In the genomic region with DNA sequence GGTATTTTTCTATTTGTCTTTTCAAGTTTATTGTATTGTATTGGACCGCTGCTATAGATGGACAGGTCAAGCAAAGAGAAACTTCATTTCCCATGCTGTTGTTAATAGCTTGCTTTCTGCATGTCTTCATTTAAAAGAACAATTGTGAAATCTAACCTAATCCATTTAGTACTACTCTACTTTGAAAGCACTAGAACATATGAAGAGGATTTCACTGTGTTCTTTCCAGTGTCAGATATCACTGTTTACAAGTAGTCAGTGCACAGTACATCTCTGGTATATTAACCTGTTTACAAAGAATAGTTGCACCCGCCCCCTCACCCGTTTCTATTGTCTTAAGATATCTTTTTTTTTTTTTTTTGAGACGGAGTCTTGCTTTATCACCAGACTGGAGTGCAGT, we compare ENCODE assay signal across 26 cellular contexts. TPM values are rescaled to one million over a fixed set of nuclear protein-coding genes. Genes with fewer than 3 reads are reported as not detected.
DNase-seq lines count a peak whose midpoint lies in the region; ATAC-seq, FAIRE-seq and TF ChIP-seq lines count a peak whose summit lies in the region.
"Had no signal": no experiment of that assay in that cellular context is flagged by ENCODE, and none has a peak within 500 bp of the region (broad histone marks: within the 10 kb centered on the region; RNA-seq: fewer than 3 reads in every experiment).

No MANE protein-coding gene starts in this region.

- ATAC-seq in activated CD4-positive, alpha-beta T cell treated with anti-CD3 and anti-CD28 coated beads for 36 hours, result no peak
- no peak for ATAC-seq in WTC11
- no peak for ATAC-seq in naive thymus-derived CD4-positive, alpha-beta T cell
- ATAC-seq: A549; activated CD8-positive, alpha-beta memory T cell treated with anti-CD3 and anti-CD28 coated beads, Interleukin-2, amount 10 ng/mL, durations not matched to agents 7 days and 5 days had no signal

- no peak overlapping the region for H3K4me3 Mint-ChIP-seq in activated CD4-positive, alpha-beta T cell treated with anti-CD3 and anti-CD28 coated beads for 36 hours
- H3K4me3 Mint-ChIP-seq in activated CD4-positive, alpha-beta T cell treated with anti-CD3 and anti-CD28 coated beads, Interleukin-2, amount 10 ng/mL, durations not matched to agents 24 days and 14 days, result no peak overlapping the region
- H3K4me3 Mint-ChIP-seq in WTC11, result no peak overlapping the region
- H3K4me3 Mint-ChIP-seq in naive thymus-derived CD4-positive, alpha-beta T cell, result no peak overlapping the region
- H3K4me3 Mint-ChIP-seq: activated CD8-positive, alpha-beta memory T cell treated with anti-CD3 and anti-CD28 coated beads, Interleukin-2, amount 10 ng/mL, durations not matched to agents 7 days and 5 days; activated T-helper 1 cell treated with anti-CD3 and anti-CD28 coated beads, Interleukin-12 subunit alpha, Interleukin-12 subunit beta, Interleukin-2, Interleukin-4 antibody, amounts not matched to agents 30 ng/mL and 10 ng/mL and 1 ng/mL, durations not matched to agents 14 hours and 24 hours and 36 hours; B cell; H9; type B pancreatic cell had no signal

- no peak overlapping the region for H3K27ac ChIP-seq in naive thymus-derived CD4-positive, alpha-beta T cell (ENCODE audit: low read depth, low read length)
- H3K27ac ChIP-seq: A549 had no signal

- H3K36me3 Mint-ChIP-seq in activated CD4-positive, alpha-beta T cell treated with anti-CD3 and anti-CD28 coated beads for 36 hours (ENCODE audit: low read depth), result peaks cover 5% of the 10 kb centered on the region
- H3K36me3 Mint-ChIP-seq in activated CD4-positive, alpha-beta T cell treated with anti-CD3 and anti-CD28 coated beads, Interleukin-2, amount 10 ng/mL, durations not matched to agents 24 days and 14 days (ENCODE audit: low read depth), result peaks cover 4% of the 10 kb centered on the region
- H3K36me3 Mint-ChIP-seq in WTC11, result no peaks in the 10 kb centered on the region
- H3K36me3 Mint-ChIP-seq in naive thymus-derived CD4-positive, alpha-beta T cell, result peaks cover 0 to 9% (median 3%) of the 10 kb centered on the region in 5 donors

- DNase-seq in activated CD4-positive, alpha-beta T cell treated with anti-CD3 and anti-CD28 coated beads for 36 hours, result no peak
- DNase-seq in activated CD4-positive, alpha-beta T cell treated with anti-CD3 and anti-CD28 coated beads, Interleukin-2, amount 10 ng/mL, durations not matched to agents 24 days and 14 days, result no peak
- DNase-seq in GM19239 (ENCODE audit: insufficient read length, low spot score) (no peak), WTC11 (ENCODE audit: low spot score) (no peak), NCI-H1930 (lab: John Stamatoyannopoulos, UW) (no peak), NCI-H2171 (lab: John Stamatoyannopoulos, UW) (no peak), cerebellar cortex (ENCODE audit: low spot score) (no peak)
- no peak for DNase-seq in naive thymus-derived CD4-positive, alpha-beta T cell
- DNase-seq: activated CD4-positive, alpha-beta T cell treated with anti-CD3 and anti-CD28 coated beads for 4 hours; activated CD8-positive, alpha-beta memory T cell treated with anti-CD3 and anti-CD28 coated beads, Interleukin-2, amount 10 ng/mL, durations not matched to agents 7 days and 5 days; activated naive CD4-positive, alpha-beta T cell treated with anti-CD3 and anti-CD28 coated beads, Interleukin-2, amount 50 U/mL, for 16 hours; central memory CD4-positive, alpha-beta T cell; H9; Kasumi-1; kidney glomerular epithelial cell; mammary epithelial cell; NCI-H1092; NCI-H187 treated with DMSO at 0.1 percent for 48 hours; NCI-H524 treated with DMSO at 0.1 percent for 48 hours; small intestine; stimulated activated CD4-positive, alpha-beta T cell treated with anti-CD3 and anti-CD28 coated beads, Interleukin-1b, Interleukin-23, amount 100 ng/mL, for 48 hours had no signal

- H3K27me3 Mint-ChIP-seq in activated CD4-positive, alpha-beta T cell treated with anti-CD3 and anti-CD28 coated beads for 36 hours, result no peaks in the 10 kb centered on the region
- no peaks in the 10 kb centered on the region for H3K27me3 Mint-ChIP-seq in activated CD4-positive, alpha-beta T cell treated with anti-CD3 and anti-CD28 coated beads, Interleukin-2, amount 10 ng/mL, durations not matched to agents 24 days and 14 days
- no peaks in the 10 kb centered on the region for H3K27me3 Mint-ChIP-seq in WTC11 (ENCODE audit: low read depth)
- no peaks in the 10 kb centered on the region for H3K27me3 Mint-ChIP-seq in naive thymus-derived CD4-positive, alpha-beta T cell
- H3K27me3 Mint-ChIP-seq: activated CD8-positive, alpha-beta memory T cell treated with anti-CD3 and anti-CD28 coated beads, Interleukin-2, amount 10 ng/mL, durations not matched to agents 7 days and 5 days; B cell; type B pancreatic cell had no signal

- CTCF ChIA-PET in activated CD4-positive, alpha-beta T cell treated with anti-CD3 and anti-CD28 coated beads for 36 hours (lab: Charles Lee), result no interaction called here
- CTCF ChIA-PET in WTC11 (lab: Charles Lee), result no interaction called here
- CTCF ChIA-PET in naive thymus-derived CD4-positive, alpha-beta T cell (lab: Charles Lee), result interaction anchor here (1.8 kb wide), 1 partner anchor 20 kb away, joined by 5 read pairs; no protein-coding TSS in a partner anchor

- H3K27ac Mint-ChIP-seq in activated CD4-positive, alpha-beta T cell treated with anti-CD3 and anti-CD28 coated beads for 36 hours, result peak overlapping the region; percentile 29
- no peak overlapping the region for H3K27ac Mint-ChIP-seq in activated CD4-positive, alpha-beta T cell treated with anti-CD3 and anti-CD28 coated beads, Interleukin-2, amount 10 ng/mL, durations not matched to agents 24 days and 14 days
- peak overlapping the region; percentile 60; the same call in 1 of the 2 replicates for H3K27ac Mint-ChIP-seq in WTC11
- peak overlapping the region in 5 of 9 donors; percentile 24 to 45 (median 34) for H3K27ac Mint-ChIP-seq in naive thymus-derived CD4-positive, alpha-beta T cell
- H3K27ac Mint-ChIP-seq: activated CD8-positive, alpha-beta memory T cell treated with anti-CD3 and anti-CD28 coated beads, Interleukin-2, amount 10 ng/mL, durations not matched to agents 7 days and 5 days; activated T-helper 1 cell treated with anti-CD3 and anti-CD28 coated beads, Interleukin-12 subunit alpha, Interleukin-12 subunit beta, Interleukin-2, Interleukin-4 antibody, amounts not matched to agents 30 ng/mL and 10 ng/mL and 1 ng/mL, durations not matched to agents 14 hours and 24 hours and 36 hours; type B pancreatic cell had no signal

- intact Hi-C loops in activated CD4-positive, alpha-beta T cell treated with anti-CD3 and anti-CD28 coated beads for 36 hours (cut with DNase I, micrococcal nuclease), result loop anchor here in 1 of 2 experiments (2.0 kb wide), 1 partner anchor 15 kb away; no protein-coding TSS in a partner anchor
- intact Hi-C loops in activated CD4-positive, alpha-beta T cell treated with anti-CD3 and anti-CD28 coated beads, Interleukin-2, amount 10 ng/mL, durations not matched to agents 24 days and 14 days (cut with micrococcal nuclease), result no loop called here
- intact Hi-C loops in naive thymus-derived CD4-positive, alpha-beta T cell (cut with micrococcal nuclease), result loop anchor here in 1 of 2 donors (5.0 kb wide), 1 partner anchor 43 kb away; a partner anchor contains a TSS

- no peaks in the 10 kb centered on the region for H3K9me3 ChIP-seq in naive thymus-derived CD4-positive, alpha-beta T cell (ENCODE audit: control insufficient read depth in 2 of 3, low read length in 3 of 3)
- H3K9me3 ChIP-seq: A549 had no signal

- peaks cover 0 to 18% of the 10 kb centered on the region in 2 donors for H3K4me1 ChIP-seq in naive thymus-derived CD4-positive, alpha-beta T cell (ENCODE audit: control insufficient read depth in 2 of 2, insufficient read depth in 2 of 2, low read length in 2 of 2)

- H3K27me3 ChIP-seq in naive thymus-derived CD4-positive, alpha-beta T cell (ENCODE audit: control insufficient read depth in 2 of 2, insufficient read depth in 2 of 2, low read length in 2 of 2), result no peaks in the 10 kb centered on the region

- peak; percentile 68 for FAIRE-seq in GM19239 (lab: Jason Lieb, UNC)
- FAIRE-seq: A549, RCC 7860, small intestine had no signal

- TF ChIP-seq CTCF in WTC11 (IDR thresholded peaks at IDR 0.05), result no peak

- POLR2A ChIA-PET in activated CD4-positive, alpha-beta T cell treated with anti-CD3 and anti-CD28 coated beads for 36 hours (lab: Charles Lee), result no interaction called here
- POLR2A ChIA-PET in WTC11 (lab: Charles Lee), result no interaction called here
- POLR2A ChIA-PET in naive thymus-derived CD4-positive, alpha-beta T cell (lab: Charles Lee), result interaction anchor here (0.6 kb wide), 1 partner anchor 8 kb away, joined by 4 read pairs; no protein-coding TSS in a partner anchor

- H3K9me3 Mint-ChIP-seq in activated CD4-positive, alpha-beta T cell treated with anti-CD3 and anti-CD28 coated beads for 36 hours (ENCODE audit: low read depth), result no peaks in the 10 kb centered on the region
- no peaks in the 10 kb centered on the region for H3K9me3 Mint-ChIP-seq in activated CD4-positive, alpha-beta T cell treated with anti-CD3 and anti-CD28 coated beads, Interleukin-2, amount 10 ng/mL, durations not matched to agents 24 days and 14 days
- no peaks in the 10 kb centered on the region for H3K9me3 Mint-ChIP-seq in WTC11
- no peaks in the 10 kb centered on the region for H3K9me3 Mint-ChIP-seq in naive thymus-derived CD4-positive, alpha-beta T cell
- H3K9me3 Mint-ChIP-seq: activated T-helper 1 cell treated with anti-CD3 and anti-CD28 coated beads, Interleukin-12 subunit alpha, Interleukin-12 subunit beta, Interleukin-2, Interleukin-4 antibody, amounts not matched to agents 30 ng/mL and 10 ng/mL and 1 ng/mL, durations not matched to agents 14 hours and 24 hours and 36 hours; H9; type B pancreatic cell had no signal

- no peak overlapping the region for H3K4me3 ChIP-seq in naive thymus-derived CD4-positive, alpha-beta T cell (ENCODE audit: low read length)
- H3K4me3 ChIP-seq: A549 had no signal

- H3K4me1 Mint-ChIP-seq in activated CD4-positive, alpha-beta T cell treated with anti-CD3 and anti-CD28 coated beads for 36 hours, result peaks cover 60% of the 10 kb centered on the region
- H3K4me1 Mint-ChIP-seq in activated CD4-positive, alpha-beta T cell treated with anti-CD3 and anti-CD28 coated beads, Interleukin-2, amount 10 ng/mL, durations not matched to agents 24 days and 14 days, result peaks cover 35% of the 10 kb centered on the region
- peaks cover 54% of the 10 kb centered on the region for H3K4me1 Mint-ChIP-seq in WTC11
- H3K4me1 Mint-ChIP-seq in naive thymus-derived CD4-positive, alpha-beta T cell, result peaks cover 23 to 85% (median 77%) of the 10 kb centered on the region in 7 donors

- peaks cover 0 to 1% (median 0%) of the 10 kb centered on the region in 3 experiments for H3K36me3 ChIP-seq in naive thymus-derived CD4-positive, alpha-beta T cell (ENCODE audit: control insufficient read depth in 2 of 3, insufficient read depth in 3 of 3, low read length in 3 of 3)

RNA-seq across cellular contexts. Expression of a gene that starts 21.8 kb away (rescaled TPM):
- 100 to 1,000 TPM; 105 to 175 TPM for total RNA-seq in activated CD4-positive, alpha-beta T cell treated with anti-CD3 and anti-CD28 coated beads for 36 hours
- total RNA-seq in activated CD4-positive, alpha-beta T cell treated with anti-CD3 and anti-CD28 coated beads, Interleukin-2, amount 10 ng/mL, durations not matched to agents 24 days and 14 days, result 167 and 168 TPM in 2 replicates
- 18.0 to 22.4 TPM (median 18.0 TPM) in 3 replicates for total RNA-seq in WTC11 (2021)
- total RNA-seq in naive thymus-derived CD4-positive, alpha-beta T cell, result 100 to 1,000 TPM in 4 of 5 experiments, 10 to 100 TPM in 1; 97.3 to 138 (median 126) TPM
- polyA plus RNA-seq in naive thymus-derived CD4-positive, alpha-beta T cell, result 10 to 100 TPM; 41.9 to 50.1 TPM

RNA-seq across cellular contexts. Expression of a gene that starts 43.6 kb away (rescaled TPM):
- total RNA-seq in activated CD4-positive, alpha-beta T cell treated with anti-CD3 and anti-CD28 coated beads for 36 hours, result 10 to 100 TPM; 44.7 to 45.1 TPM
- 46.8 and 50.4 TPM in 2 replicates for total RNA-seq in activated CD4-positive, alpha-beta T cell treated with anti-CD3 and anti-CD28 coated beads, Interleukin-2, amount 10 ng/mL, durations not matched to agents 24 days and 14 days
- 23.5 to 28.3 TPM (median 23.5 TPM) in 3 replicates for total RNA-seq in WTC11 (2021)
- total RNA-seq in naive thymus-derived CD4-positive, alpha-beta T cell, result 10 to 100 TPM; 43.7 to 61.6 (median 48.4) TPM
- polyA plus RNA-seq in naive thymus-derived CD4-positive, alpha-beta T cell, result 10 to 100 TPM; 43.7 to 66.1 TPM
